ENCODE assay signal across 11 cellular contexts in genomic region chr19:2546128-2547032, GRCh38.
DNase-seq lines count a peak whose midpoint lies in the region; ATAC-seq, FAIRE-seq and TF ChIP-seq lines count a peak whose summit lies in the region.
"Had no signal": no experiment of that assay in that cellular context is flagged by ENCODE, and none has a peak within 500 bp of the region (broad histone marks: within the 10 kb centered on the region; RNA-seq: fewer than 3 reads in every experiment).

No MANE protein-coding gene starts in this region.

- H3K9me3 Mint-ChIP-seq in activated T-cell treated with anti-CD3 and anti-CD28 coated beads, Interleukin-2, amount 50 U/mL, for 72 hours: no peaks in the 10 kb centered on the region

- TF ChIP-seq CTCF in cardiac muscle cell (IDR thresholded peaks at IDR 0.05; ENCODE audit: low read depth, low read length): no peak

- peaks cover 1 to 4% of the 10 kb centered on the region in 2 donors for H3K36me3 Mint-ChIP-seq in activated T-cell treated with anti-CD3 and anti-CD28 coated beads, Interleukin-2, amount 50 U/mL, for 72 hours (ENCODE audit: insufficient read depth in 2 of 2)

- H3K9me3 ChIP-seq in cardiac muscle cell (ENCODE audit: low read depth): no peaks in the 10 kb centered on the region

- DNase-seq in CD1c-positive myeloid dendritic cell (ENCODE audit: extremely low spot score) (peak; percentile 88), SW480 (ENCODE audit: low spot score) (peak; percentile 53), cardiac muscle cell (ENCODE audit: low read depth in 1 of 2, low spot score in 1 of 2) (peak; percentile 54 to 86), occipital lobe (lab: John Stamatoyannopoulos, UW) (peak; percentile 81), GM03348 (ENCODE audit: low spot score) (no peak), HTR-8/SVneo (ENCODE audit: insufficient read length, low spot score) (no peak)
- DNase-seq in activated T-cell treated with anti-CD3 and anti-CD28 coated beads, Interleukin-2, amount 50 U/mL, for 72 hours: no peak
- DNase-seq: DND-41 had no signal

- H3K27me3 ChIP-seq in cardiac muscle cell: no peaks in the 10 kb centered on the region

- peak overlapping the region; percentile 100 for H3K27ac ChIP-seq in cardiac muscle cell
- H3K27ac ChIP-seq: KMS-11 had no signal

- H3K4me3 Mint-ChIP-seq in activated T-cell treated with anti-CD3 and anti-CD28 coated beads, Interleukin-2, amount 50 U/mL, for 72 hours: no peak overlapping the region

- no peak overlapping the region for H3K27ac Mint-ChIP-seq in activated T-cell treated with anti-CD3 and anti-CD28 coated beads, Interleukin-2, amount 50 U/mL, for 72 hours

- ATAC-seq in GM21619 (IDR thresholded peaks at IDR 0.05; ENCODE audit: unreplicated experiment): no peak
- no peak for ATAC-seq in activated T-cell treated with anti-CD3 and anti-CD28 coated beads, Interleukin-2, amount 50 U/mL, for 72 hours (replicated peaks in 1 of 2)

- FAIRE-seq in HTR-8/SVneo (lab: Jason Lieb, UNC): no peak
- FAIRE-seq: bronchial epithelial cell had no signal

- H3K4me1 ChIP-seq in cardiac muscle cell (ENCODE audit: low read depth): peaks cover 41% of the 10 kb centered on the region

- H3K4me3 ChIP-seq in cardiac muscle cell: no peak overlapping the region

- peaks cover 28% of the 10 kb centered on the region for H3K4me1 Mint-ChIP-seq in activated T-cell treated with anti-CD3 and anti-CD28 coated beads, Interleukin-2, amount 50 U/mL, for 72 hours (ENCODE audit: low read depth)

- H3K36me3 ChIP-seq in cardiac muscle cell: no peaks in the 10 kb centered on the region

- no peaks in the 10 kb centered on the region for H3K27me3 Mint-ChIP-seq in activated T-cell treated with anti-CD3 and anti-CD28 coated beads, Interleukin-2, amount 50 U/mL, for 72 hours (ENCODE audit: low read depth)

Comparison
In these comparisons a context has a peak if more than half of its experiments do, and no peak if none do; other contexts are left out.
1. DNase-seq: peak in CD1c-positive myeloid dendritic cell (single experiment), SW480 (single experiment), cardiac muscle cell (2 of 2) and occipital lobe (single experiment); none in GM03348 (single experiment), HTR-8/SVneo (single experiment) and activated T-cell treated with anti-CD3 and anti-CD28 coated beads, Interleukin-2, amount 50 U/mL, for 72 hours (0 of 2).